2 cellular contexts compared by ENCODE assay signal in the genomic region with DNA sequence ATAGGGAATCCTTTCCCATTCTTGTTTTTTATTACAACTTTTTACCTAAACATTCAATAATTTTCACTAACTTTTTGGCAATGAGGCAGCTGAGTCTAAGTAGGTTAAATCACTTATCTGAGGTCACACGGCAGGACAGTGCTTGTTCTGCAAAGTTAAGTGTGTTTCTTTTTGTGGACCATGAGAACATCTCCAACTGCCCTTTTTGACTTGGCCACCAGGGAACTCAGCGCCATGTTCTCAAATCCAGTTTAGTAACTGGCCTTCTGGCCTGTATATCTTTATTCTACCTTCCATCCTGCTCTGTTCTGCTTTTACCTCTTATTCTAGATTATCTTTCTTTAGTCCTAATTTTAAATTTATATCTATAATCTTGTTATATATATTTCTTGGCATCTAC. TPM values are rescaled to one million over a fixed set of nuclear protein-coding genes. Genes with fewer than 3 reads are reported as not detected.
"Had no signal": no experiment of that assay in that cellular context is flagged by ENCODE, and none has a peak within 500 bp of the region (broad histone marks: within the 10 kb centered on the region; RNA-seq: fewer than 3 reads in every experiment).

No MANE protein-coding gene starts in this region.

RNA-seq across cellular contexts. Expression of gene NPIPA7, which starts 23.4 kb away (rescaled TPM):
- total RNA-seq: dermis blood vessel endothelial cell, epithelial cell of proximal tubule had no signal
